ENCODE assay signal across 22 cellular contexts in the genomic region with DNA sequence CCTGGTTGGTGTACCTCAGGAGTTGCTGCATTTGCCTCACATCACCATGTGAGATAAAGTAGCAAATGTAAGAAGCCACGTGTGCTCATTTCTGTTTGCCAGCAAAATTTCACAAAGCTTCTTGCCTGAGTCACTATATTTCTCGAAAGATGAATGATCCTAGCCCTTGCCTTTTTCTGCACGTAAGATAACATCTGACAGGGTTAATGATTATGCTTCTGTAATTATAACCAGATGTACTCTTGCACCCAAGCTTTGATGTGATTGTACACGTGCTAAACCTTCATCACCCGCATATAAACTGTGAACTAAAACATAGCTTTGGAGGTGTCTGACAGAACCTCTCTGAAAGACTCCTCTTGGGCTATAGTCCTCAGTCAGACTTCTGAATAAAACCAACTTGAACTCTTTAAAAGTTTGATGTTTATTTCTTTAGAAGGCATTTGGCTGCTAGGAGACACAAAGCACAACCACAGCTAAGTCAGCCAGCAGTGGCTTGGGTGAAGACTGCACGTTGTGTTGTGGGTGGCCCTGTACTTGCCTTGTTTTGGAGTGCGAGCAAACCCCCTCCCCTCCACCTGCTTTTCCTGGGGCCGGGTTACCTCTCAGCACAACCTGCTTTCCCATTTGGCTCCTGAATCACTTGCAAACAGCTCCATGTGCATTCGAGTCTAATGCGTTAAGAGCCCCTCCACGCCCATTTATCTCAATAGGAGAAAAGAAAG. TPM values are rescaled to one million over a fixed set of nuclear protein-coding genes. Genes with fewer than 3 reads are reported as not detected.
"Had no signal": no experiment of that assay in that cellular context is flagged by ENCODE, and none has a peak within 500 bp of the region (broad histone marks: within the 10 kb centered on the region; RNA-seq: fewer than 3 reads in every experiment).

No MANE protein-coding gene starts in this region.

- FAIRE-seq: kidney, urothelium cell line had no signal

- ATAC-seq: activated CD4-positive, CD25-positive, alpha-beta regulatory T cell treated with anti-CD3 and anti-CD28 coated beads, Interleukin-2, amount 50 U/mL, for 24 hours had no signal

- H3K4me3 ChIP-seq: left ventricle myocardium inferior, tibial artery had no signal

- H3K9me3 ChIP-seq: left ventricle myocardium inferior, tibial artery had no signal

- H3K4me3 Mint-ChIP-seq: memory B cell; natural killer cell treated with Interleukin-12 subunit alpha and Interleukin-12 subunit beta and Interleukin-15 and Interleukin-18, amount 100 ng/mL, for 72 hours had no signal

- H3K4me1 ChIP-seq: left ventricle myocardium inferior, tibial artery had no signal

- H3K36me3 Mint-ChIP-seq: memory B cell; natural killer cell treated with Interleukin-12 subunit alpha and Interleukin-12 subunit beta and Interleukin-15 and Interleukin-18, amount 100 ng/mL, for 72 hours had no signal

- H3K9me3 Mint-ChIP-seq: activated T-helper 2 cell treated with anti-CD3 and anti-CD28 coated beads, Interferon-gamma antibody, Interleukin-2, Interleukin-4, amounts not matched to agents 10 μg/mL and 5 μg/mL and 100 μg/mL, durations not matched to agents 14 hours and 24 hours and 36 hours; memory B cell; natural killer cell treated with Interleukin-12 subunit alpha and Interleukin-12 subunit beta and Interleukin-15 and Interleukin-18, amount 100 ng/mL, for 72 hours had no signal

- H3K4me1 Mint-ChIP-seq: memory B cell had no signal

- DNase-seq: activated naive CD4-positive, alpha-beta T cell treated with anti-CD3 and anti-CD28 coated beads, Interleukin-2, amount 50 U/mL, for 16 hours; activated T-cell treated with anti-CD3 and anti-CD28 coated beads, Interleukin-2, amount 50 U/mL, for 1 hour; amygdala; brain microvascular endothelial cell; cerebellar nuclear complex; effector CD8-positive, alpha-beta T cell; kidney; left ventricle myocardium inferior; nucleus accumbens; posterior cingulate gyrus; retina; stimulated activated CD4-positive, alpha-beta T cell treated with anti-CD3 and anti-CD28 coated beads, Interleukin-15, amount 100 ng/mL, for 24 hours; stimulated activated CD4-positive, alpha-beta T cell treated with anti-CD3 and anti-CD28 coated beads, Interleukin-4, amount 100 ng/mL, for 1 hour; tibial artery had no signal

- H3K27me3 ChIP-seq: brain microvascular endothelial cell, tibial artery had no signal

- H3K36me3 ChIP-seq: brain microvascular endothelial cell, left ventricle myocardium inferior, tibial artery had no signal

- H3K27ac Mint-ChIP-seq: activated T-helper 2 cell treated with anti-CD3 and anti-CD28 coated beads, Interferon-gamma antibody, Interleukin-2, Interleukin-4, amounts not matched to agents 10 μg/mL and 5 μg/mL and 100 μg/mL, durations not matched to agents 14 hours and 24 hours and 36 hours; memory B cell; natural killer cell treated with Interleukin-12 subunit alpha and Interleukin-12 subunit beta and Interleukin-15 and Interleukin-18, amount 100 ng/mL, for 72 hours had no signal

- H3K27ac ChIP-seq: brain microvascular endothelial cell, left ventricle myocardium inferior, tibial artery had no signal

RNA-seq across cellular contexts. Expression of gene PROKR2, which starts 19.3 kb away (rescaled TPM):
- total RNA-seq: activated T-helper 2 cell treated with anti-CD3 and anti-CD28 coated beads, Interferon-gamma antibody, Interleukin-2, Interleukin-4, amounts not matched to agents 10 μg/mL and 5 μg/mL and 100 μg/mL, durations not matched to agents 14 hours and 24 hours and 36 hours; fibroblast of lung; kidney; left ventricle myocardium inferior; mucosa of gallbladder; natural killer cell treated with Interleukin-12 subunit alpha and Interleukin-12 subunit beta and Interleukin-15 and Interleukin-18, amount 100 ng/mL, for 72 hours; subcutaneous adipose tissue had no signal
- polyA plus RNA-seq: fibroblast of lung had no signal
